ENCODE assay signal across 10 cellular contexts in the genomic region with DNA sequence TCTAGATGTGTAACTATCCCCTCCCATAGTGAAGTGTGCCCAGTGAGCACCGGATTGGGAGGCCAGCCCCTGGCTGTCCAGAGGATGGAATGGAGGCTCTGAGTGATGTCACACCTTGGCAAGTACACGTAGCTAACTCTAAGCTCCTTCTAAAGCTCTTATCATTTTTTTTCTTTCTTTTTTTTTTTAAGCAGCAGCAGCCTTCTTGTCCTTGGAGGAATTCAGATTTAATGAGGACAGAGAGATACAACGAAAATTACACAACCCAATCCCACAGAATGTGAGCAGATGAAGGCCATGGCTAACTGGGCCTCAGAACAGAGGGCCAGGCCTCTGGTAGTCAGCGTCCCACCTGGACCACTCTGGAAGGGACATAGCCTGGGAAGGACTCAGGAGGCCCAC. TPM values are rescaled to one million over a fixed set of nuclear protein-coding genes. Genes with fewer than 3 reads are reported as not detected.
DNase-seq lines count a peak whose midpoint lies in the region; ATAC-seq and TF ChIP-seq lines count a peak whose summit lies in the region.
"Had no signal": no experiment of that assay in that cellular context is flagged by ENCODE, and none has a peak within 500 bp of the region (broad histone marks: within the 10 kb centered on the region; RNA-seq: fewer than 3 reads in every experiment).

No MANE protein-coding gene starts in this region.

- H3K36me3 ChIP-seq in lower lobe of right lung (peaks cover 5% of the 10 kb centered on the region), subcutaneous abdominal adipose tissue (ENCODE audit: control insufficient read depth in 5 of 5, insufficient read depth in 5 of 5, low read length in 5 of 5) (peaks cover 0 to 7% (median 0%) of the 10 kb centered on the region in 5 donors)

- H3K4me1 ChIP-seq in lower lobe of right lung: peaks cover 85% of the 10 kb centered on the region
- peaks cover 24 to 71% (median 67%) of the 10 kb centered on the region in 5 donors for H3K4me1 ChIP-seq in subcutaneous abdominal adipose tissue (ENCODE audit: control insufficient read depth in 5 of 5, insufficient read depth in 5 of 5, low read length in 5 of 5)

- no peak for DNase-seq in HL-60 (ENCODE audit: low read depth in 1 of 2, low spot score in 1 of 2)
- DNase-seq in caudate nucleus (lab: John Stamatoyannopoulos, UW): no peak
- DNase-seq in lower lobe of right lung: no peak
- no peak for DNase-seq in G401 (ENCODE audit: low spot score)
- no peak for DNase-seq in activated naive CD4-positive, alpha-beta T cell (lab: John Stamatoyannopoulos, UW)
- DNase-seq: DND-41 had no signal

- TF ChIP-seq CTCF in HL-60 (IDR thresholded peaks at IDR 0.05; ENCODE audit: insufficient read depth, low read length) (no peak), lower lobe of right lung (IDR thresholded peaks at IDR 0.05) (no peak)

- in situ Hi-C loops in G401 (cut with HindIII; ENCODE audit: low sequenced_read_pairs): no loop called here

- peak overlapping the region in 3 of 5 donors; percentile 33 to 48 (median 42) for H3K9ac ChIP-seq in subcutaneous abdominal adipose tissue (ENCODE audit: low read length in 5 of 5)
- H3K9ac ChIP-seq: KMS-11 had no signal

- H3K27me3 ChIP-seq in HL-60 (ENCODE audit: insufficient read depth, poor library complexity, severe bottlenecking) (no peaks in the 10 kb centered on the region), lower lobe of right lung (ENCODE audit: low read depth) (no peaks in the 10 kb centered on the region), subcutaneous abdominal adipose tissue (ENCODE audit: control insufficient read depth in 5 of 5, insufficient read depth in 4 of 5, low read length in 5 of 5) (no peaks in the 10 kb centered on the region)

- peak overlapping the region; percentile 55 for H3K27ac ChIP-seq in HL-60 (replicated peaks)
- H3K27ac ChIP-seq in caudate nucleus (ENCODE audit: low read depth, low read length): peak overlapping the region; percentile 31
- peak overlapping the region; percentile 87 for H3K27ac ChIP-seq in lower lobe of right lung
- peak overlapping the region; percentile 83 for H3K27ac ChIP-seq in subcutaneous abdominal adipose tissue (ENCODE audit: low read depth, low read length)
- H3K27ac ChIP-seq: KMS-11 had no signal

- H3K4me3 ChIP-seq in HL-60 (replicated peaks; ENCODE audit: insufficient read depth, low read length) (no peak overlapping the region), lower lobe of right lung (no peak overlapping the region), subcutaneous abdominal adipose tissue (ENCODE audit: low read depth in 1 of 5, low read length in 5 of 5) (no peak overlapping the region)

- no peaks in the 10 kb centered on the region for H3K9me3 ChIP-seq in lower lobe of right lung
- H3K9me3 ChIP-seq in subcutaneous abdominal adipose tissue (ENCODE audit: control insufficient read depth in 5 of 5, low read length in 5 of 5): no peaks in the 10 kb centered on the region

- intact Hi-C loops in lower lobe of right lung (cut with DNase I): no loop called here

- peak; percentile 68 to 81 for ATAC-seq in lower lobe of right lung
- ATAC-seq in HG02588 (IDR thresholded peaks at IDR 0.05; ENCODE audit: unreplicated experiment): no peak
- ATAC-seq in GM19328 (IDR thresholded peaks at IDR 0.05; ENCODE audit: unreplicated experiment): no peak

RNA-seq across cellular contexts. Expression of gene TNS3, which starts 11.3 kb away (rescaled TPM):
- 174 TPM for total RNA-seq in lower lobe of right lung
- 35.4 and 37.3 TPM in 2 replicates for total RNA-seq in G401 (2014; rRNA removed; shearing (Covaris generic))

Comparison
In these comparisons a context has a peak if more than half of its experiments do, and no peak if none do; other contexts are left out.
1. H3K27ac ChIP-seq: peak in every context shown above with its lines; median percentile 87 in lower lobe of right lung; 83 in subcutaneous abdominal adipose tissue; 55 in HL-60; 31 in caudate nucleus.
2. ATAC-seq: peak in lower lobe of right lung (2 of 2); none in HG02588 (single experiment) and GM19328 (single experiment).